ENCODE assay signal across 16 cellular contexts in the genomic region with DNA sequence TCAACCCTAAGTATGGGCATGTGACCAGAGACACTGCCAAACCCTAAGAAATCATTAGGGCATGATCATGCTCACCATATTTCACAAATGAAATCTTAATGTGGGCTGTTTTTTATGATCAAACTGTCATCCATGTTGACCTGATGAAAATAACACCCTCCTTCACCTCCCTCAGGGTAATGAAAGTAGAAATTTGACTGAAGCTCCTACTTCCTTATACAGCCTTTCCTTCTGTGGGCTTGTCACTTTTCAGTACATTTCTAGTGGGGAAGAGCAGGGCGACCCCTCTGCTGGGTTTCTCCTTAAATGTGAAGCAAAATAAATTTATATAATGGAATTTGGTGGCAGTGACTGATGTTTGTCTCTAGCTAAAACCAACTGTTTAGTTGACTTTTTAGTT. TPM values are rescaled to one million over a fixed set of nuclear protein-coding genes. Genes with fewer than 3 reads are reported as not detected.
DNase-seq lines count a peak whose midpoint lies in the region; ATAC-seq and TF ChIP-seq lines count a peak whose summit lies in the region.
"Had no signal": no experiment of that assay in that cellular context is flagged by ENCODE, and none has a peak within 500 bp of the region (broad histone marks: within the 10 kb centered on the region; RNA-seq: fewer than 3 reads in every experiment).

No MANE protein-coding gene starts in this region.

- H3K27me3 ChIP-seq in CD4-positive, CD25-positive, alpha-beta regulatory T cell (ENCODE audit: control insufficient read depth, insufficient read depth, low read length): no peaks in the 10 kb centered on the region
- H3K27me3 ChIP-seq in left ventricle myocardium inferior (ENCODE audit: low read depth): no peaks in the 10 kb centered on the region

- CTCF ChIA-PET in GM10248 (lab: Yijun Ruan, JAX): interaction anchor here (1.0 to 1.2 kb wide), 2 partner anchors 11 to 121 kb away, joined by 3 to 4 read pairs; no protein-coding TSS in a partner anchor

- ATAC-seq in CD4-positive, CD25-positive, alpha-beta regulatory T cell (ENCODE audit: low read depth in 2 of 2): peak; percentile 9 to 21
- ATAC-seq in GM18867 (IDR thresholded peaks at IDR 0.05; ENCODE audit: unreplicated experiment): peak; percentile 39
- ATAC-seq in effector memory CD8-positive, alpha-beta T cell (replicated peaks): peak; percentile 26

- H3K9me3 ChIP-seq in CD4-positive, CD25-positive, alpha-beta regulatory T cell (ENCODE audit: control insufficient read depth in 2 of 2, low read length in 2 of 2): no peaks in the 10 kb centered on the region
- no peaks in the 10 kb centered on the region for H3K9me3 ChIP-seq in left ventricle myocardium inferior (replicated peaks)

- no peak for DNase-seq in CD4-positive, CD25-positive, alpha-beta regulatory T cell
- DNase-seq in NCI-H69 (lab: John Stamatoyannopoulos, UW) (peak; percentile 6), GM13976 (ENCODE audit: low spot score) (no peak), NCI-H187 (lab: John Stamatoyannopoulos, UW) (no peak), GM10248 (ENCODE audit: extremely low spot score) (no peak), left ventricle myocardium inferior (no peak)
- DNase-seq in effector memory CD8-positive, alpha-beta T cell: no peak
- DNase-seq: activated CD4-positive, alpha-beta memory T cell treated with anti-CD3 and anti-CD28 coated beads, Interleukin-2, amount 10 ng/mL, durations not matched to agents 7 days and 5 days; NCI-H1092 treated with DMSO at 0.1 percent for 48 hours; NCI-H748 treated with DMSO at 0.1 percent for 48 hours; retina; stimulated activated CD4-positive, alpha-beta T cell treated with anti-CD3 and anti-CD28 coated beads, Interleukin-12 subunit alpha, Interleukin-12 subunit beta, amount 100 ng/mL, for 4 hours had no signal

- H3K4me1 Mint-ChIP-seq in CD4-positive, CD25-positive, alpha-beta regulatory T cell: peaks cover 22 to 58% (median 32%) of the 10 kb centered on the region in 4 donors
- H3K4me1 Mint-ChIP-seq in effector memory CD8-positive, alpha-beta T cell (ENCODE audit: low read depth in 2 of 2): peaks cover 0 to 1% of the 10 kb centered on the region in 2 donors
- H3K4me1 Mint-ChIP-seq: mesothelial cell of epicardium had no signal

- in situ Hi-C loops in GM13976 (cut with MboI; ENCODE audit: low sequenced_read_pairs, unreplicated experiment): no loop called here

- H3K27me3 Mint-ChIP-seq in CD4-positive, CD25-positive, alpha-beta regulatory T cell: no peaks in the 10 kb centered on the region
- H3K27me3 Mint-ChIP-seq in effector memory CD8-positive, alpha-beta T cell: no peaks in the 10 kb centered on the region
- H3K27me3 Mint-ChIP-seq: activated CD4-positive, alpha-beta memory T cell treated with anti-CD3 and anti-CD28 coated beads, Interleukin-2, amount 10 ng/mL, durations not matched to agents 7 days and 5 days had no signal

- H3K4me3 Mint-ChIP-seq in CD4-positive, CD25-positive, alpha-beta regulatory T cell: no peak overlapping the region
- no peak overlapping the region for H3K4me3 Mint-ChIP-seq in effector memory CD8-positive, alpha-beta T cell
- H3K4me3 Mint-ChIP-seq: activated CD4-positive, alpha-beta memory T cell treated with anti-CD3 and anti-CD28 coated beads, Interleukin-2, amount 10 ng/mL, durations not matched to agents 7 days and 5 days; activated T-helper 1 cell treated with anti-CD3 and anti-CD28 coated beads, Interleukin-12 subunit alpha, Interleukin-12 subunit beta, Interleukin-2, Interleukin-4 antibody, amounts not matched to agents 30 ng/mL and 10 ng/mL and 1 ng/mL, durations not matched to agents 14 hours and 24 hours and 36 hours; mesothelial cell of epicardium had no signal

- peaks cover 17% of the 10 kb centered on the region for H3K36me3 ChIP-seq in CD4-positive, CD25-positive, alpha-beta regulatory T cell (ENCODE audit: control insufficient read depth, insufficient read depth, low read length)
- H3K36me3 ChIP-seq in left ventricle myocardium inferior: peaks cover 12% of the 10 kb centered on the region

- peaks cover 0 to 5% (median 0%) of the 10 kb centered on the region in 7 donors for H3K9me3 Mint-ChIP-seq in CD4-positive, CD25-positive, alpha-beta regulatory T cell
- peaks cover 0 to 4% of the 10 kb centered on the region in 2 donors for H3K9me3 Mint-ChIP-seq in effector memory CD8-positive, alpha-beta T cell
- H3K9me3 Mint-ChIP-seq: activated CD4-positive, alpha-beta memory T cell treated with anti-CD3 and anti-CD28 coated beads, Interleukin-2, amount 10 ng/mL, durations not matched to agents 7 days and 5 days; activated T-helper 1 cell treated with anti-CD3 and anti-CD28 coated beads, Interleukin-12 subunit alpha, Interleukin-12 subunit beta, Interleukin-2, Interleukin-4 antibody, amounts not matched to agents 30 ng/mL and 10 ng/mL and 1 ng/mL, durations not matched to agents 14 hours and 24 hours and 36 hours had no signal

- no peak overlapping the region for H3K4me3 ChIP-seq in CD4-positive, CD25-positive, alpha-beta regulatory T cell (ENCODE audit: low read depth, low read length)
- no peak overlapping the region for H3K4me3 ChIP-seq in left ventricle myocardium inferior

- H3K27ac Mint-ChIP-seq in CD4-positive, CD25-positive, alpha-beta regulatory T cell: peak overlapping the region in 1 of 3 donors; percentile 71
- no peak overlapping the region for H3K27ac Mint-ChIP-seq in effector memory CD8-positive, alpha-beta T cell
- H3K27ac Mint-ChIP-seq: activated CD4-positive, alpha-beta memory T cell treated with anti-CD3 and anti-CD28 coated beads, Interleukin-2, amount 10 ng/mL, durations not matched to agents 7 days and 5 days; activated T-helper 1 cell treated with anti-CD3 and anti-CD28 coated beads, Interleukin-12 subunit alpha, Interleukin-12 subunit beta, Interleukin-2, Interleukin-4 antibody, amounts not matched to agents 30 ng/mL and 10 ng/mL and 1 ng/mL, durations not matched to agents 14 hours and 24 hours and 36 hours; mesothelial cell of epicardium had no signal

- POLR2A ChIA-PET in GM10248 (lab: Yijun Ruan, JAX): interaction anchor here (0.7 kb wide), 1 partner anchor 10 kb away, joined by 3 read pairs; no protein-coding TSS in a partner anchor

- H3K27ac ChIP-seq in CD4-positive, CD25-positive, alpha-beta regulatory T cell (ENCODE audit: insufficient read depth, low read length, poor library complexity, severe bottlenecking): no peak overlapping the region
- H3K27ac ChIP-seq in left ventricle myocardium inferior (replicated peaks): no peak overlapping the region
- H3K27ac ChIP-seq: epithelial cell of prostate had no signal

- no peak for TF ChIP-seq CTCF in GM13976 (IDR thresholded peaks at IDR 0.05; ENCODE audit: borderline replicate concordance, control extremely low read depth, extremely low read depth, insufficient read depth, missing control alignments)
- TF ChIP-seq CTCF in GM10248 (IDR thresholded peaks at IDR 0.05; ENCODE audit: control extremely low read depth, extremely low read depth, low read depth, missing control alignments): no peak
- TF ChIP-seq CTCF in left ventricle myocardium inferior (IDR thresholded peaks at IDR 0.05; ENCODE audit: borderline replicate concordance): no peak

- no peaks in the 10 kb centered on the region for H3K4me1 ChIP-seq in CD4-positive, CD25-positive, alpha-beta regulatory T cell (ENCODE audit: control insufficient read depth, insufficient read depth, low read length, poor library complexity, severe bottlenecking)
- H3K4me1 ChIP-seq in left ventricle myocardium inferior: peaks cover 24% of the 10 kb centered on the region

- intact Hi-C loops in left ventricle myocardium inferior (cut with micrococcal nuclease): no loop called here

- peaks cover 30% of the 10 kb centered on the region for H3K36me3 Mint-ChIP-seq in CD4-positive, CD25-positive, alpha-beta regulatory T cell
- peaks cover 19% of the 10 kb centered on the region for H3K36me3 Mint-ChIP-seq in effector memory CD8-positive, alpha-beta T cell (ENCODE audit: insufficient read depth)

RNA-seq across cellular contexts. Expression of a gene that starts 25.9 kb away (rescaled TPM):
- 373 TPM for total RNA-seq in CD4-positive, CD25-positive, alpha-beta regulatory T cell
- polyA plus RNA-seq in CD4-positive, CD25-positive, alpha-beta regulatory T cell: 10 to 100 TPM; 66.9 to 95.2 (median 79.9) TPM
- total RNA-seq in left ventricle myocardium inferior: 70.3 TPM
